ENCODE assay signal across 18 cellular contexts in the genomic region with DNA sequence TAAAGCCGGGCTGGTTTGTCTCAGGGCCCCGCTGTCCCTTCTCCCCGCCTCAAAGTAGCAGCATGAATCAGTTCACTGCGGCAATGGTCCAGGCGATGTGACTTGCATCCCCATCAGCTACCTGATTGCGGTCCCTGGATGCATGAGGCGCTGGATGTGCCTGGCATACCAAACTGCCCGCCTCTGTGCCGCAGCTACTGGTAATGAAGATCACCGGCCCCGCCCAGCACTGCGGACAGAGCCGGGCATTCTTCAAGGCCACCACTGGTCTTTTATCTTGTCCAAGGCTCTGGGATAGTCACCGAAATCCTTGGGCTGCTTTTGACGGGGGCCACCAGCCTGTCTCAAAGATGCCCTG.
DNase-seq lines count a peak whose midpoint lies in the region; ATAC-seq and TF ChIP-seq lines count a peak whose summit lies in the region.
"Had no signal": no experiment of that assay in that cellular context is flagged by ENCODE, and none has a peak within 500 bp of the region (broad histone marks: within the 10 kb centered on the region; RNA-seq: fewer than 3 reads in every experiment).

No MANE protein-coding gene starts in this region.

- no peak overlapping the region for H4K91ac ChIP-seq in IMR-90 (ENCODE audit: insufficient read depth, low read depth, low read length)

- H3K9me1 ChIP-seq in IMR-90 (ENCODE audit: insufficient read depth, low read length): peaks cover 3% of the 10 kb centered on the region

- H3K4me1 ChIP-seq in IMR-90 (ENCODE audit: control insufficient read depth, insufficient read depth, low read length) (no peaks in the 10 kb centered on the region), iPS-20b (ENCODE audit: insufficient read depth, low read length) (peaks cover 22% of the 10 kb centered on the region), OCI-LY7 (ENCODE audit: insufficient read depth, low read length, poor library complexity, severe bottlenecking) (peaks cover 40% of the 10 kb centered on the region)

- POLR2A ChIA-PET in IMR-90 (lab: Charles Lee; ENCODE audit: unreplicated experiment): no interaction called here
- POLR2A ChIA-PET in OCI-LY7 (lab: Charles Lee): no interaction called here

- no peaks in the 10 kb centered on the region for H3K36me3 Mint-ChIP-seq in brain
- H3K36me3 Mint-ChIP-seq: CD8-positive, alpha-beta T cell had no signal

- H2BK20ac ChIP-seq in IMR-90 (ENCODE audit: low read depth, low read length): no peak overlapping the region

- no peak overlapping the region for H2BK120ac ChIP-seq in IMR-90 (ENCODE audit: low read depth, low read length)

- peak overlapping the region; percentile 91 to 99 (median 97) for H3K27ac Mint-ChIP-seq in brain
- H3K27ac Mint-ChIP-seq: CD8-positive, alpha-beta T cell; H9 had no signal

- no peak for ATAC-seq in IMR-90 (ENCODE audit: low read depth)
- ATAC-seq: CD8-positive, alpha-beta T cell; left ventricle myocardium superior had no signal

- no peaks in the 10 kb centered on the region for H3K79me1 ChIP-seq in IMR-90 (ENCODE audit: low read depth in 1 of 2, low read length in 2 of 2)

- H3K4me3 Mint-ChIP-seq in brain: peak overlapping the region; percentile 15 to 78 (median 68)
- H3K4me3 Mint-ChIP-seq: CD8-positive, alpha-beta T cell; H9 had no signal

- H3K4ac ChIP-seq in IMR-90 (ENCODE audit: low read depth, low read length): no peak overlapping the region

- no peak overlapping the region for H4K8ac ChIP-seq in IMR-90 (ENCODE audit: low read depth in 2 of 2, low read length in 2 of 2)

- no peaks in the 10 kb centered on the region for H3K36me3 ChIP-seq in IMR-90 (ENCODE audit: control insufficient read depth, insufficient read depth, low read length)
- H3K36me3 ChIP-seq in iPS-20b (ENCODE audit: insufficient read depth, low read depth, low read length): no peaks in the 10 kb centered on the region
- no peaks in the 10 kb centered on the region for H3K36me3 ChIP-seq in OCI-LY7 (ENCODE audit: insufficient read depth, low read length)

- no peak overlapping the region for H3K9ac ChIP-seq in IMR-90 (ENCODE audit: low read depth, low read length)
- peak overlapping the region; percentile 24; the same call in 1 of the 2 replicates for H3K9ac ChIP-seq in iPS-20b (ENCODE audit: low read depth, low read length)

- no peak overlapping the region for H3K18ac ChIP-seq in IMR-90 (ENCODE audit: low read depth, low read length)

- CTCF ChIA-PET in IMR-90 (lab: Yijun Ruan, JAX): no interaction called here
- CTCF ChIA-PET in OCI-LY7 (lab: Charles Lee; ENCODE audit: unreplicated experiment): no interaction called here

- no peak overlapping the region for H4K5ac ChIP-seq in IMR-90 (ENCODE audit: low read depth, low read length)

- no peaks in the 10 kb centered on the region for H3K9me3 ChIP-seq in IMR-90 (ENCODE audit: control insufficient read depth, insufficient read depth, low read length)
- no peaks in the 10 kb centered on the region for H3K9me3 ChIP-seq in iPS-20b (ENCODE audit: insufficient read depth, low read depth, low read length)
- H3K9me3 ChIP-seq in OCI-LY7 (ENCODE audit: low read length): no peaks in the 10 kb centered on the region

- TF ChIP-seq CTCF in IMR-90 (conservative IDR thresholded peaks at IDR 0.05; ENCODE audit: low read depth, low read length): no peak
- TF ChIP-seq CTCF in brain (conservative IDR thresholded peaks at IDR 0.05): no peak
- no peak for TF ChIP-seq CTCF in OCI-LY7 (conservative IDR thresholded peaks at IDR 0.05; ENCODE audit: low read length)

- no peak for TF ChIP-seq RAD21 in IMR-90 (IDR thresholded peaks at IDR 0.05; ENCODE audit: low read length)

- no peak overlapping the region for H2AK5ac ChIP-seq in IMR-90 (ENCODE audit: low read depth, low read length)

- no peak overlapping the region for H3K27ac ChIP-seq in IMR-90 (ENCODE audit: insufficient read depth, low read length)
- no peak overlapping the region for H3K27ac ChIP-seq in iPS-20b (ENCODE audit: low read length)
- H3K27ac ChIP-seq in OCI-LY7 (ENCODE audit: low read depth, low read length, poor library complexity, severe bottlenecking): no peak overlapping the region
- H3K27ac ChIP-seq: SK-N-MC had no signal

- H3K4me3 ChIP-seq in IMR-90 (ENCODE audit: insufficient read depth, low read depth, low read length) (no peak overlapping the region), iPS-20b (ENCODE audit: low read length) (no peak overlapping the region), OCI-LY7 (ENCODE audit: low read depth, low read length, poor library complexity, severe bottlenecking) (no peak overlapping the region)
- H3K4me3 ChIP-seq: SK-N-MC had no signal

- H4K20me1 ChIP-seq in IMR-90 (ENCODE audit: insufficient read depth, low read length): no peaks in the 10 kb centered on the region
- H4K20me1 ChIP-seq in OCI-LY7 (ENCODE audit: insufficient read depth, low read length): no peaks in the 10 kb centered on the region

- DNase-seq in IMR-90: no peak
- peak; percentile 87 for DNase-seq in putamen (ENCODE audit: low spot score)
- DNase-seq in OCI-LY7 (ENCODE audit: low spot score): no peak
- no peak for DNase-seq in A172 (ENCODE audit: low spot score)
- DNase-seq in NOMO-1 treated with DMSO at 0.1 percent for 48 hours (lab: John Stamatoyannopoulos, UW; ENCODE audit: unreplicated experiment): no peak
- DNase-seq: activated CD4-positive, alpha-beta T cell treated with anti-CD3 and anti-CD28 coated beads, Interleukin-2, amount 50 U/mL, for 4 hours; activated gamma-delta T cell; amniotic stem cell; CD8-positive, alpha-beta T cell; DMS53; H9; KG1; left ventricle myocardium superior; NCI-H1930; NCI-H446 had no signal

- no peak for TF ChIP-seq POLR2A in IMR-90 (IDR thresholded peaks at IDR 0.05; ENCODE audit: low read depth, low read length)

- H3K4me2 ChIP-seq in IMR-90 (ENCODE audit: low read depth, low read length) (no peak overlapping the region), OCI-LY7 (ENCODE audit: low read length) (no peak overlapping the region)

- no peak overlapping the region for H3K23ac ChIP-seq in IMR-90 (ENCODE audit: low read depth, low read length)

- no peaks in the 10 kb centered on the region for H3K9me3 Mint-ChIP-seq in brain
- H3K9me3 Mint-ChIP-seq: CD8-positive, alpha-beta T cell; H9 had no signal

- no peaks in the 10 kb centered on the region for H3K79me2 ChIP-seq in OCI-LY7 (ENCODE audit: insufficient read depth, low read depth, low read length)

- H3K9me2 ChIP-seq in OCI-LY7 (ENCODE audit: insufficient read depth, low read length): no peaks in the 10 kb centered on the region

- dilution Hi-C loops in IMR-90 (cut with HindIII; ENCODE audit: low sequenced_read_pairs, unreplicated experiment): no loop called here

- in situ Hi-C loops in IMR-90 (cut with MboI; ENCODE audit: low sequenced_read_pairs): no loop called here

- peaks cover 89% of the 10 kb centered on the region for H3K4me1 Mint-ChIP-seq in brain

- H3K27me3 ChIP-seq in IMR-90 (ENCODE audit: control insufficient read depth, insufficient read depth, low read length) (peaks cover 15% of the 10 kb centered on the region), iPS-20b (ENCODE audit: insufficient read depth, low read length) (no peaks in the 10 kb centered on the region)

- peak overlapping the region; percentile 44 for H2AFZ ChIP-seq in IMR-90 (replicated peaks; ENCODE audit: low read length, poor library complexity)
- no peak overlapping the region for H2AFZ ChIP-seq in OCI-LY7 (ENCODE audit: low read length)

- no peak overlapping the region for H2BK15ac ChIP-seq in IMR-90 (ENCODE audit: low read depth, low read length)

- no peak overlapping the region for H2BK5ac ChIP-seq in IMR-90 (ENCODE audit: low read depth, low read length, poor library complexity, severe bottlenecking)

- intact Hi-C loops in IMR-90 (cut with micrococcal nuclease): no loop called here
- intact Hi-C loops in OCI-LY7 (cut with micrococcal nuclease; ENCODE audit: unreplicated experiment): no loop called here

- H3K56ac ChIP-seq in IMR-90 (ENCODE audit: extremely low read depth, insufficient read depth, low read length): no peak overlapping the region

- BruUV-seq in IMR-90 (replicated peaks; lab: Mats Ljungman, UMichigan): no TSS peak
- no TSS peak for BruUV-seq in OCI-LY7 (replicated peaks; lab: Mats Ljungman, UMichigan)

- no peaks in the 10 kb centered on the region for H3K27me3 Mint-ChIP-seq in brain

- H3K14ac ChIP-seq in IMR-90 (replicated peaks; ENCODE audit: low read depth, low read length): no peak overlapping the region

- WGBS in IMR-90 (ENCODE audit: extremely low coverage in 2 of 2, insufficient read length in 1 of 2), 2 experiments: 91% methylated on average over 13 of the region's 15 CpGs; no CpG with 5 or more reads in 1 of the 2 experiments

- H2AK9ac ChIP-seq in IMR-90 (replicated peaks; ENCODE audit: low read depth, low read length, poor library complexity): no peak overlapping the region

TF ChIP-seq in IMR-90, 13 proteins besides CTCF, POLR2A, EP300 and RAD21 (continues in another document):
- TF ChIP-seq RFX5 (IDR thresholded peaks at IDR 0.05; ENCODE audit: low read depth, low read length): no peak
- TF ChIP-seq MAFK (IDR thresholded peaks at IDR 0.05; ENCODE audit: low read depth, low read length): no peak
- TF ChIP-seq, protein P1, sequence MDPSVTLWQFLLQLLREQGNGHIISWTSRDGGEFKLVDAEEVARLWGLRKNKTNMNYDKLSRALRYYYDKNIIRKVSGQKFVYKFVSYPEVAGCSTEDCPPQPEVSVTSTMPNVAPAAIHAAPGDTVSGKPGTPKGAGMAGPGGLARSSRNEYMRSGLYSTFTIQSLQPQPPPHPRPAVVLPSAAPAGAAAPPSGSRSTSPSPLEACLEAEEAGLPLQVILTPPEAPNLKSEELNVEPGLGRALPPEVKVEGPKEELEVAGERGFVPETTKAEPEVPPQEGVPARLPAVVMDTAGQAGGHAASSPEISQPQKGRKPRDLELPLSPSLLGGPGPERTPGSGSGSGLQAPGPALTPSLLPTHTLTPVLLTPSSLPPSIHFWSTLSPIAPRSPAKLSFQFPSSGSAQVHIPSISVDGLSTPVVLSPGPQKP (IDR thresholded peaks at IDR 0.05; ENCODE audit: borderline replicate concordance, low read depth, low read length): no peak
- TF ChIP-seq MXI1 (IDR thresholded peaks at IDR 0.05; ENCODE audit: borderline replicate concordance, low read depth, low read length): no peak
- TF ChIP-seq MAZ (IDR thresholded peaks at IDR 0.05; ENCODE audit: borderline replicate concordance, low read depth, low read length): no peak
- TF ChIP-seq, protein P2, sequence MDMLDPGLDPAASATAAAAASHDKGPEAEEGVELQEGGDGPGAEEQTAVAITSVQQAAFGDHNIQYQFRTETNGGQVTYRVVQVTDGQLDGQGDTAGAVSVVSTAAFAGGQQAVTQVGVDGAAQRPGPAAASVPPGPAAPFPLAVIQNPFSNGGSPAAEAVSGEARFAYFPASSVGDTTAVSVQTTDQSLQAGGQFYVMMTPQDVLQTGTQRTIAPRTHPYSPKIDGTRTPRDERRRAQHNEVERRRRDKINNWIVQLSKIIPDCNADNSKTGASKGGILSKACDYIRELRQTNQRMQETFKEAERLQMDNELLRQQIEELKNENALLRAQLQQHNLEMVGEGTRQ (IDR thresholded peaks at IDR 0.05; ENCODE audit: low read depth, low read length): no peak
- TF ChIP-seq NFE2L2 (IDR thresholded peaks at IDR 0.05; ENCODE audit: low read depth, low read length): no peak
- no peak for TF ChIP-seq CHD1 (IDR thresholded peaks at IDR 0.05; ENCODE audit: low read depth, low read length)
- no peak for TF ChIP-seq SMC3 (IDR thresholded peaks at IDR 0.05; ENCODE audit: low read depth, low read length)
